1 cellular context compared by ENCODE assay signal in genomic region chr6:107113460-107114212, GRCh38.
TF ChIP-seq lines count a peak whose summit lies in the region.

No MANE protein-coding gene starts in this region.

TF ChIP-seq in HepG2, 621 proteins besides CTCF, POLR2A, EP300 and RAD21 (continued from another document and continues in another):
- no peak for TF ChIP-seq ZNF782 (CRISPR knock-in tag; IDR thresholded peaks at IDR 0.05; ENCODE audit: borderline replicate concordance)
- TF ChIP-seq ZNF513 (CRISPR knock-in tag; conservative IDR thresholded peaks at IDR 0.05) = no peak
- TF ChIP-seq FOXO4 (CRISPR knock-in tag; conservative IDR thresholded peaks at IDR 0.05) = 0 out of 2 replicates have a peak, but pooled peaks have one; percentile 84
- TF ChIP-seq EED (CRISPR knock-in tag; IDR thresholded peaks at IDR 0.05) = no peak
- no peak for TF ChIP-seq TCF7 (IDR thresholded peaks at IDR 0.05; ENCODE audit: low read depth)
- TF ChIP-seq KIAA2018 (CRISPR knock-in tag; IDR thresholded peaks at IDR 0.05; ENCODE audit: borderline replicate concordance) = no peak
- no peak for TF ChIP-seq MED13 (CRISPR knock-in tag; IDR thresholded peaks at IDR 0.05)
- no peak for TF ChIP-seq SAP130 (CRISPR knock-in tag; IDR thresholded peaks at IDR 0.05; ENCODE audit: low read depth)
- TF ChIP-seq FOXC1 (CRISPR knock-in tag; IDR thresholded peaks at IDR 0.05; ENCODE audit: borderline replicate concordance) = 0 out of 2 replicates have a peak, but pooled peaks have one; percentile 58
- TF ChIP-seq ZBTB37 (CRISPR knock-in tag; IDR thresholded peaks at IDR 0.05) = no peak
- TF ChIP-seq ZNF572 (CRISPR knock-in tag; IDR thresholded peaks at IDR 0.05) = no peak
- no peak for TF ChIP-seq ZBED4 (CRISPR knock-in tag; IDR thresholded peaks at IDR 0.05; ENCODE audit: borderline replicate concordance)
- TF ChIP-seq MAX (IDR thresholded peaks at IDR 0.05) = no peak
- TF ChIP-seq ZNF672 (CRISPR knock-in tag; IDR thresholded peaks at IDR 0.05) = no peak
- TF ChIP-seq BCL3 (CRISPR knock-in tag; IDR thresholded peaks at IDR 0.05) = 0 out of 2 replicates have a peak, but pooled peaks have one; percentile 16
- TF ChIP-seq MED8 (CRISPR knock-in tag; IDR thresholded peaks at IDR 0.05; ENCODE audit: insufficient replicate concordance) = no peak
- TF ChIP-seq SOX6 (IDR thresholded peaks at IDR 0.05) = no peak
- TF ChIP-seq SOX6 (CRISPR knock-in tag; IDR thresholded peaks at IDR 0.05) = 0 out of 2 replicates have a peak, but pooled peaks have one; percentile 2
- TF ChIP-seq FOXK1 (CRISPR knock-in tag; IDR thresholded peaks at IDR 0.05; ENCODE audit: borderline replicate concordance, low read depth) = no peak
- no peak for TF ChIP-seq HNRNPLL (IDR thresholded peaks at IDR 0.05; ENCODE audit: low read depth, low read length, poor library complexity, severe bottlenecking)
- TF ChIP-seq ZBTB21 (CRISPR knock-in tag; IDR thresholded peaks at IDR 0.05) = no peak
- TF ChIP-seq ZNF367 (CRISPR knock-in tag; IDR thresholded peaks at IDR 0.05; ENCODE audit: borderline replicate concordance) = no peak
- no peak for TF ChIP-seq ZNF790 (CRISPR knock-in tag; IDR thresholded peaks at IDR 0.05; ENCODE audit: borderline replicate concordance)
- TF ChIP-seq SNAPC4 (CRISPR knock-in tag; IDR thresholded peaks at IDR 0.05) = no peak
- TF ChIP-seq PTBP1 (IDR thresholded peaks at IDR 0.05; ENCODE audit: low read depth, low read length, poor library complexity, severe bottlenecking) = no peak
- TF ChIP-seq NR2F2 (IDR thresholded peaks at IDR 0.05; ENCODE audit: borderline replicate concordance, low read depth) = no peak
- no peak for TF ChIP-seq DRAP1 (CRISPR knock-in tag; IDR thresholded peaks at IDR 0.05)
- TF ChIP-seq ZNF772 (CRISPR knock-in tag; IDR thresholded peaks at IDR 0.05) = 0 out of 2 replicates have a peak, but pooled peaks have one; percentile 31
- 0 out of 2 replicates have a peak, but pooled peaks have one; percentile 5 for TF ChIP-seq ZBTB38 (CRISPR knock-in tag; IDR thresholded peaks at IDR 0.05)
- TF ChIP-seq ZNF841 (CRISPR knock-in tag; IDR thresholded peaks at IDR 0.05; ENCODE audit: borderline replicate concordance) = no peak
